ENCODE assay signal across 10 cellular contexts in genomic region chr4:15691346-15692140, GRCh38. TPM values are rescaled to one million over a fixed set of nuclear protein-coding genes. Genes with fewer than 3 reads are reported as not detected.
DNase-seq lines count a peak whose midpoint lies in the region; ATAC-seq and TF ChIP-seq lines count a peak whose summit lies in the region.
"Had no signal": no experiment of that assay in that cellular context is flagged by ENCODE, and none has a peak within 500 bp of the region (broad histone marks: within the 10 kb centered on the region; RNA-seq: fewer than 3 reads in every experiment).

No MANE protein-coding gene starts in this region.

- H3K4me3 ChIP-seq in GM23248 (no peak overlapping the region), SJSA1 (no peak overlapping the region), foreskin fibroblast (ENCODE audit: low read depth in 1 of 2, low read length in 2 of 2) (peak overlapping the region in 1 of 2 donors; percentile 13)

- peak overlapping the region; percentile 85 for H3K27ac ChIP-seq in GM23248
- H3K27ac ChIP-seq in SJSA1 = peak overlapping the region; percentile 99

- H3K9me2 ChIP-seq in GM23248 (ENCODE audit: insufficient read depth) = no peaks in the 10 kb centered on the region

- peaks cover 2% of the 10 kb centered on the region; the same call in 1 of the 2 replicates for H3K79me2 ChIP-seq in GM23248 (ENCODE audit: insufficient read depth)

- no peaks in the 10 kb centered on the region for H4K20me1 ChIP-seq in GM23248 (ENCODE audit: insufficient read depth)

- H3K9ac ChIP-seq in GM23248 = peak overlapping the region; percentile 8; the same call in 1 of the 2 replicates

- in situ Hi-C loops in GM23248 (cut with MboI) (no loop called here), GM13977 (cut with MboI; ENCODE audit: low pct_unique_long_range_greater_than_20kb, low sequenced_read_pairs, unreplicated experiment) (no loop called here)

- H3K4me1 ChIP-seq in GM23248 (ENCODE audit: insufficient read depth) (peaks cover 71% of the 10 kb centered on the region), SJSA1 (replicated peaks) (peaks cover 50% of the 10 kb centered on the region)

- no peak for ATAC-seq in HG02970 (IDR thresholded peaks at IDR 0.05; ENCODE audit: low FRiP score, unreplicated experiment)

- TF ChIP-seq CTCF in foreskin fibroblast (IDR thresholded peaks at IDR 0.05; ENCODE audit: low read depth, low read length) (no peak), GM13977 (IDR thresholded peaks at IDR 0.05; ENCODE audit: extremely low read depth, insufficient read depth, missing control alignments) (no peak)

- peaks cover 74% of the 10 kb centered on the region for H3F3A ChIP-seq in GM23248 (ENCODE audit: insufficient read depth)

- no peaks in the 10 kb centered on the region for H3K9me3 ChIP-seq in GM23248 (ENCODE audit: low read depth)
- no peaks in the 10 kb centered on the region for H3K9me3 ChIP-seq in SJSA1 (replicated peaks)

- peak overlapping the region; percentile 68 for H3K4me2 ChIP-seq in GM23248 (ENCODE audit: unreplicated experiment)

- no peak overlapping the region for H2AFZ ChIP-seq in GM23248

- peak; percentile 79 for DNase-seq in GM23248
- DNase-seq in SJSA1 (ENCODE audit: low read depth in 1 of 2, low spot score in 2 of 2) = peak; percentile 55 to 81
- DNase-seq in foreskin fibroblast = peak; percentile 53 to 60
- DNase-seq in pulmonary artery endothelial cell (ENCODE audit: low read depth, low spot score) = peak; percentile 30
- no peak for DNase-seq in GM13977 (ENCODE audit: low spot score)
- no peak for DNase-seq in activated CD8-positive, alpha-beta memory T cell treated with anti-CD3 and anti-CD28 coated beads, Interleukin-2, amount 50 U/mL, for 4 hours
- no peak for DNase-seq in NCI-H345 treated with DMSO at 0.1 percent for 48 hours (lab: John Stamatoyannopoulos, UW; ENCODE audit: unreplicated experiment)
- DNase-seq: NCI-H146; stimulated activated CD4-positive, alpha-beta T cell treated with anti-CD3 and anti-CD28 coated beads, Interleukin-15, amount 100 ng/mL, for 24 hours had no signal

- WGBS in GM23248 (ENCODE audit: low coverage in 1 of 2, low lambda C conversion rate in 2 of 2, missing lambda C conversion rate in 2 of 2), 2 experiments = 36 to 37% methylated on average over 3 of the region's 3 CpGs

- H3K27me3 ChIP-seq in GM23248 (replicated peaks; ENCODE audit: insufficient read depth) (no peaks in the 10 kb centered on the region), SJSA1 (replicated peaks) (no peaks in the 10 kb centered on the region)

- H3K36me3 ChIP-seq in GM23248 (ENCODE audit: low read depth) (peaks cover 12% of the 10 kb centered on the region), SJSA1 (peaks cover under 1% of the 10 kb centered on the region)

RNA-seq across cellular contexts. Expression of gene FAM200B, which starts 9.9 kb away (rescaled TPM):
- 32.9 and 33.2 TPM in 2 replicates for total RNA-seq in GM23248 (2014; rRNA removed; shearing (Covaris generic))
- polyA plus RNA-seq in GM23248 (2016; fragmentation: Nextera tagmentation; extraction: Ambion mirVana) = 70.6 and 74.6 TPM in 2 replicates
- 45.3 and 52.8 TPM in 2 replicates for total RNA-seq in SJSA1 (2014; rRNA removed; shearing (Covaris generic))
- 16.0 and 16.6 TPM in 2 replicates for total RNA-seq in pulmonary artery endothelial cell

RNA-seq across cellular contexts. Expression of gene BST1, which starts 11.3 kb away (rescaled TPM):
- 32.6 and 33.3 TPM in 2 replicates for total RNA-seq in GM23248 (2014; rRNA removed; shearing (Covaris generic))
- 24.3 and 28.7 TPM in 2 replicates for polyA plus RNA-seq in GM23248 (2016; fragmentation: Nextera tagmentation; extraction: Ambion mirVana)
- 14.2 and 19.3 TPM in 2 replicates for total RNA-seq in SJSA1 (2014; rRNA removed; shearing (Covaris generic))
- 19.2 and 23.8 TPM in 2 replicates for total RNA-seq in pulmonary artery endothelial cell

RNA-seq across cellular contexts. Expression of gene FBXL5, which starts 36.4 kb away (rescaled TPM):
- 68.4 and 82.7 TPM in 2 replicates for total RNA-seq in GM23248 (2014; rRNA removed; shearing (Covaris generic))
- polyA plus RNA-seq in GM23248 (2016; fragmentation: Nextera tagmentation; extraction: Ambion mirVana) = 55.6 and 57.8 TPM in 2 replicates
- 32.2 and 44.7 TPM in 2 replicates for total RNA-seq in SJSA1 (2014; rRNA removed; shearing (Covaris generic))
- 71.3 and 149 TPM in 2 replicates for total RNA-seq in pulmonary artery endothelial cell

Comparison
In these comparisons a context has a peak if more than half of its experiments do, and no peak if none do; other contexts are left out.
1. DNase-seq: peak in GM23248 (single experiment), SJSA1 (2 of 2), foreskin fibroblast (2 of 2) and pulmonary artery endothelial cell (single experiment); none in GM13977 (single experiment), activated CD8-positive, alpha-beta memory T cell treated with anti-CD3 and anti-CD28 coated beads, Interleukin-2, amount 50 U/mL, for 4 hours (single experiment) and NCI-H345 treated with DMSO at 0.1 percent for 48 hours (single experiment).